Comparison of ENCODE assay signal across 8 cellular contexts in the genomic region with DNA sequence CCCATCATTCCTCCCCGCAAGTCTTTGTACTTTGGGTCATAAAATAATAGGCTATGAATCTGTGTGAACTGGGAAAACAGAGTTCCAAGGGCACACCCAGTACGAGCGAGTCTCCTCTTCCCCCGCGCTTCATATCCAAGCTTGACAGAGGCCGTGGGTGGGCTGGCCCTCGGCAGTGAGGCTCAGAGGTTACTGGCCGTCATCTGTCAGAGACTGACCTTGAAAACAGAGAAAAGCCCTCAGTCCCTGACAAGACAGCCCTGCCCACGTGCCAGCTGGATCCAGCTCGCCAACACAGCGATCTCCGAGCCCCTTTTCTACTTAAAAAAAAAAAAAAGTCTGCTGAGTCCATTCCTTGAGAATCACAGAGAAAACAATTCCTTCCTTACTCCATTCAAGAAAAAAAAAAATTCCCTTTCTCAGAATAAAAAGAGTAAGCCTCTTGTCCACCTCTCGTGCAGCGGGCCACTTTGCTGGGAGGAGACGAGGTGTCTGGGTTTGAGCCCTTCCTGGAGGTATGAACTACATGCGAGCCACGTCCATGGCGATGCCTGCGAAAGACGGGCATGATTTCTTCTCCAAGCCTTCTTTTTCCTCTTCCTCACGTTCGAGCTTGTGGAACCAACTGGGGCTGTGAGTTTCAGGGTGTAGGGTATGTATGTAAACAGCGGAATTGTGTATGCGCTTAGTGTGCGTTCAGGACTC. TPM values are rescaled to one million over a fixed set of nuclear protein-coding genes. Genes with fewer than 3 reads are reported as not detected.
DNase-seq lines count a peak whose midpoint lies in the region; ATAC-seq and TF ChIP-seq lines count a peak whose summit lies in the region.

No MANE protein-coding gene starts in this region.

- CTCF ChIA-PET in activated naive CD4-positive, alpha-beta T cell treated with anti-CD3 and anti-CD28 coated beads for 36 hours (lab: Charles Lee): no interaction called here

- H4K5ac ChIP-seq in mesendoderm (ENCODE audit: low read length): no peak overlapping the region

- H3K4me1 ChIP-seq in duodenal mucosa (ENCODE audit: control insufficient read depth in 1 of 2, insufficient read depth in 2 of 2, low read length in 2 of 2): peaks cover 0 to 5% of the 10 kb centered on the region in 2 donors
- peaks cover 2% of the 10 kb centered on the region for H3K4me1 ChIP-seq in mesendoderm (ENCODE audit: control insufficient read depth, low read depth, low read length)
- no peaks in the 10 kb centered on the region for H3K4me1 ChIP-seq in urinary bladder (ENCODE audit: insufficient read depth)

- no peak for TF ChIP-seq CTCF in CD14-positive monocyte (IDR thresholded peaks at IDR 0.05)

- H3K36me3 ChIP-seq in duodenal mucosa (ENCODE audit: control insufficient read depth in 1 of 2, insufficient read depth in 2 of 2, low read length in 2 of 2) (no peaks in the 10 kb centered on the region), mesendoderm (ENCODE audit: control insufficient read depth, insufficient read depth, low read length) (no peaks in the 10 kb centered on the region), urinary bladder (ENCODE audit: insufficient read depth) (no peaks in the 10 kb centered on the region)

- H3K27me3 ChIP-seq in duodenal mucosa (ENCODE audit: control insufficient read depth in 1 of 2, insufficient read depth in 2 of 2, low read length in 2 of 2): peaks cover 29 to 47% of the 10 kb centered on the region in 2 donors
- H3K27me3 ChIP-seq in mesendoderm (ENCODE audit: insufficient read depth, low read length, poor library complexity): peaks cover 7% of the 10 kb centered on the region

- H3K9me3 Mint-ChIP-seq in activated naive CD4-positive, alpha-beta T cell treated with anti-CD3 and anti-CD28 coated beads for 36 hours: no peaks in the 10 kb centered on the region
- H3K9me3 Mint-ChIP-seq in CD14-positive monocyte: peaks cover 0 to 6% (median 0%) of the 10 kb centered on the region in 7 donors

- peak overlapping the region; percentile 54 for H3K4me3 Mint-ChIP-seq in activated naive CD4-positive, alpha-beta T cell treated with anti-CD3 and anti-CD28 coated beads for 36 hours
- peak overlapping the region in 1 of 2 donors; percentile 80 for H3K4me3 Mint-ChIP-seq in CD14-positive monocyte

- no peak overlapping the region for H3K27ac Mint-ChIP-seq in activated naive CD4-positive, alpha-beta T cell treated with anti-CD3 and anti-CD28 coated beads for 36 hours
- no peak overlapping the region for H3K27ac Mint-ChIP-seq in CD14-positive monocyte

- H3K9ac ChIP-seq in duodenal mucosa (ENCODE audit: low read depth in 1 of 2, low read length in 2 of 2): no peak overlapping the region
- peak overlapping the region; percentile 37 for H3K9ac ChIP-seq in mesendoderm (ENCODE audit: low read length)

- WGBS in mesendoderm (ENCODE audit: extremely low coverage, insufficient coverage, low lambda C conversion rate): no CpG with 5 or more reads among the region's 25 CpGs
- 12% methylated on average over 25 of the region's 25 CpGs for WGBS in urinary bladder

- H3K27ac ChIP-seq in duodenal mucosa (ENCODE audit: low read depth, low read length) (no peak overlapping the region), mesendoderm (ENCODE audit: low read depth, low read length) (no peak overlapping the region), urinary bladder (ENCODE audit: low read depth) (no peak overlapping the region)

- H3K23ac ChIP-seq in mesendoderm (ENCODE audit: low read length): no peak overlapping the region

- no peak overlapping the region for H2BK5ac ChIP-seq in mesendoderm (ENCODE audit: low read length)

- no peaks in the 10 kb centered on the region for H3K36me3 Mint-ChIP-seq in activated naive CD4-positive, alpha-beta T cell treated with anti-CD3 and anti-CD28 coated beads for 36 hours (ENCODE audit: low read depth)
- H3K36me3 Mint-ChIP-seq in CD14-positive monocyte: peaks cover 0 to 3% of the 10 kb centered on the region in 2 donors

- intact Hi-C loops in activated naive CD4-positive, alpha-beta T cell treated with anti-CD3 and anti-CD28 coated beads for 36 hours (cut with micrococcal nuclease): loop anchor here (5.0 to 10.0 kb wide), 2 partner anchors 210 to 337 kb away; no protein-coding TSS in a partner anchor
- intact Hi-C loops in CD14-positive monocyte (cut with micrococcal nuclease): no loop called here

- no peak overlapping the region for H2BK120ac ChIP-seq in mesendoderm (ENCODE audit: low read depth, low read length)

- H3K9me3 ChIP-seq in duodenal mucosa (ENCODE audit: control insufficient read depth in 1 of 2, low read length in 2 of 2): no peaks in the 10 kb centered on the region

- H3K79me2 ChIP-seq in mesendoderm (ENCODE audit: control insufficient read depth, insufficient read depth, low read length): no peaks in the 10 kb centered on the region

- H3K4me1 Mint-ChIP-seq in activated naive CD4-positive, alpha-beta T cell treated with anti-CD3 and anti-CD28 coated beads for 36 hours (ENCODE audit: low read depth): peaks cover 8% of the 10 kb centered on the region
- H3K4me1 Mint-ChIP-seq in CD14-positive monocyte: peaks cover 23% of the 10 kb centered on the region

- H3K4ac ChIP-seq in mesendoderm (ENCODE audit: low read depth, low read length): no peak overlapping the region

- ATAC-seq in HG02798 (IDR thresholded peaks at IDR 0.05; ENCODE audit: poor library complexity, unreplicated experiment): no peak

- no peaks in the 10 kb centered on the region for H3K79me1 ChIP-seq in mesendoderm (ENCODE audit: low read length)

- H3K4me3 ChIP-seq in duodenal mucosa (ENCODE audit: low read depth in 1 of 2, low read length in 2 of 2) (peak overlapping the region; percentile 51 to 72), mesendoderm (ENCODE audit: low read length) (no peak overlapping the region), urinary bladder (ENCODE audit: low read depth, low read length) (peak overlapping the region; percentile 77)

- no peak overlapping the region for H4K8ac ChIP-seq in mesendoderm (ENCODE audit: low read depth, low read length)

- peak overlapping the region; percentile 51 for H3K56ac ChIP-seq in mesendoderm (ENCODE audit: low read length)

- no peak overlapping the region for H2BK15ac ChIP-seq in mesendoderm (replicated peaks; ENCODE audit: low read depth)

- peaks cover 26% of the 10 kb centered on the region for H3K27me3 Mint-ChIP-seq in activated naive CD4-positive, alpha-beta T cell treated with anti-CD3 and anti-CD28 coated beads for 36 hours (ENCODE audit: low read depth)
- H3K27me3 Mint-ChIP-seq in CD14-positive monocyte (ENCODE audit: low read depth in 3 of 3): peaks cover 6 to 17% (median 16%) of the 10 kb centered on the region in 3 donors

- no peak overlapping the region for H2AK5ac ChIP-seq in mesendoderm (ENCODE audit: low read length)

- DNase-seq in activated naive CD4-positive, alpha-beta T cell treated with anti-CD3 and anti-CD28 coated beads for 36 hours: no peak
- no peak for DNase-seq in activated naive CD4-positive, alpha-beta T cell treated with Interleukin-2 at 50 U/mL for 16 hours
- DNase-seq in mesendoderm: peak; percentile 5
- no peak for DNase-seq in effector CD4-positive, alpha-beta T cell
- no peak for DNase-seq in CD14-positive monocyte (ENCODE audit: low spot score)

- H3K4me2 ChIP-seq in mesendoderm (ENCODE audit: low read length): peak overlapping the region; percentile 56

- no peak overlapping the region for H3K18ac ChIP-seq in mesendoderm (ENCODE audit: low read length)

RNA-seq across cellular contexts. Expression of a gene that starts 0.8 kb away (rescaled TPM):
- not detected for total RNA-seq in activated naive CD4-positive, alpha-beta T cell treated with anti-CD3 and anti-CD28 coated beads for 36 hours
- 0.46 TPM for polyA plus RNA-seq in mesendoderm (2013, experiment 1 of 2)
- 0.53 TPM for polyA plus RNA-seq in mesendoderm (2013, experiment 2 of 2)
- total RNA-seq in urinary bladder: 45.3 TPM
- polyA plus RNA-seq in urinary bladder: 5.7 TPM
- polyA plus RNA-seq in CD14-positive monocyte: under 1 TPM; 0.02 to 0.14 TPM

Comparison
In these comparisons a context has a peak if more than half of its experiments do, and no peak if none do; other contexts are left out.
1. RNA of a gene that starts 0.8 kb away (total RNA-seq): 45.3 TPM in urinary bladder (single experiment); not detected in activated naive CD4-positive, alpha-beta T cell treated with anti-CD3 and anti-CD28 coated beads for 36 hours; every median in the first group is over 10 times any median in the second.